Comparison of ENCODE assay signal across 8 cellular contexts in genomic region chr1:8873001-8873400, GRCh38. TPM values are rescaled to one million over a fixed set of nuclear protein-coding genes. Genes with fewer than 3 reads are reported as not detected.
DNase-seq lines count a peak whose midpoint lies in the region; ATAC-seq and TF ChIP-seq lines count a peak whose summit lies in the region.
"Had no signal": no experiment of that assay in that cellular context is flagged by ENCODE, and none has a peak within 500 bp of the region (broad histone marks: within the 10 kb centered on the region; RNA-seq: fewer than 3 reads in every experiment).

No MANE protein-coding gene starts in this region.

- peaks cover 2% of the 10 kb centered on the region for H3K27me3 Mint-ChIP-seq in activated CD4-positive, alpha-beta memory T cell treated with anti-CD3 and anti-CD28 coated beads for 36 hours

- H3K4me1 Mint-ChIP-seq in activated CD4-positive, alpha-beta memory T cell treated with anti-CD3 and anti-CD28 coated beads for 36 hours (ENCODE audit: low read depth) = peaks cover 64% of the 10 kb centered on the region

- no peaks in the 10 kb centered on the region for H3K9me3 Mint-ChIP-seq in activated CD4-positive, alpha-beta memory T cell treated with anti-CD3 and anti-CD28 coated beads for 36 hours

- H3K36me3 Mint-ChIP-seq in activated CD4-positive, alpha-beta memory T cell treated with anti-CD3 and anti-CD28 coated beads for 36 hours = peaks cover 95% of the 10 kb centered on the region

- TF ChIP-seq CTCF in HL-60 (IDR thresholded peaks at IDR 0.05; ENCODE audit: insufficient read depth, low read length) (no peak), fibroblast of mammary gland (conservative IDR thresholded peaks at IDR 0.05; ENCODE audit: control insufficient read depth, insufficient read depth, low read depth, low read length) (no peak)

- peak overlapping the region; percentile 87 for H3K27ac Mint-ChIP-seq in activated CD4-positive, alpha-beta memory T cell treated with anti-CD3 and anti-CD28 coated beads for 36 hours

- POLR2A ChIA-PET in activated CD4-positive, alpha-beta memory T cell treated with anti-CD3 and anti-CD28 coated beads for 36 hours (lab: Charles Lee) = interaction anchor here (1.0 to 2.6 kb wide), 5 partner anchors 10 to 37 kb away, joined by 3 to 45 read pairs (median 4); no protein-coding TSS in a partner anchor

- peak overlapping the region; percentile 26 for H3K27ac ChIP-seq in HL-60 (replicated peaks)
- peak overlapping the region in 16 of 21 experiments; percentile 5 to 99 (median 64) for H3K27ac ChIP-seq in skin epidermis

- CTCF ChIA-PET in activated CD4-positive, alpha-beta memory T cell treated with anti-CD3 and anti-CD28 coated beads for 36 hours (lab: Charles Lee) = interaction anchor here (0.9 to 1.9 kb wide), 5 partner anchors 10 to 132 kb away, joined by 4 to 8 read pairs (median 4); no protein-coding TSS in a partner anchor

- peak overlapping the region; percentile 95 for H3K4me3 Mint-ChIP-seq in activated CD4-positive, alpha-beta memory T cell treated with anti-CD3 and anti-CD28 coated beads for 36 hours

- ATAC-seq in HG03439 (IDR thresholded peaks at IDR 0.05; ENCODE audit: unreplicated experiment) = no peak

- no peak for DNase-seq in HL-60 (ENCODE audit: low read depth in 1 of 2, low spot score in 1 of 2)
- DNase-seq in activated CD4-positive, alpha-beta memory T cell treated with anti-CD3 and anti-CD28 coated beads for 36 hours = no peak
- no peak for DNase-seq in fibroblast of mammary gland (ENCODE audit: low read depth)
- no peak for DNase-seq in HCEC 1CT
- no peak for DNase-seq in activated effector memory CD4-positive, alpha-beta T cell treated with anti-CD3 and anti-CD28 coated beads, Interleukin-2, amount 50 U/mL, for 16 hours
- DNase-seq: NCI-H1092 had no signal

- intact Hi-C loops in activated CD4-positive, alpha-beta memory T cell treated with anti-CD3 and anti-CD28 coated beads for 36 hours (cut with micrococcal nuclease) = loop anchor here (1.0 to 10.0 kb wide), 4 partner anchors 14 to 478 kb away; no protein-coding TSS in a partner anchor

- peak overlapping the region; percentile 19 for H3K4me3 ChIP-seq in HL-60 (replicated peaks; ENCODE audit: insufficient read depth, low read length)
- H3K4me3 ChIP-seq in fibroblast of mammary gland (ENCODE audit: control insufficient read depth, low read depth, low read length) = peak overlapping the region; percentile 9
- H3K4me3 ChIP-seq in skin epidermis = no peak overlapping the region

- no peaks in the 10 kb centered on the region for H3K27me3 ChIP-seq in HL-60 (ENCODE audit: insufficient read depth, poor library complexity, severe bottlenecking)

RNA-seq across cellular contexts. Expression of gene ENO1, which starts 5.5 kb away (rescaled TPM):
- 1,000 to 10,000 TPM; 3,008 to 3,028 TPM for total RNA-seq in activated CD4-positive, alpha-beta memory T cell treated with anti-CD3 and anti-CD28 coated beads for 36 hours

RNA-seq across cellular contexts. Expression of gene RERE, which starts 55.6 kb away (rescaled TPM):
- total RNA-seq in activated CD4-positive, alpha-beta memory T cell treated with anti-CD3 and anti-CD28 coated beads for 36 hours = 10 to 100 TPM; 45.0 to 50.5 TPM

Comparison
In these comparisons a context has a peak if more than half of its experiments do, and no peak if none do; other contexts are left out.
1. H3K4me3 ChIP-seq: peak in HL-60 (single experiment) and fibroblast of mammary gland (single experiment); none in skin epidermis (0 of 7).